Comparison of ENCODE assay signal across 27 cellular contexts in genomic region chr12:53472183-53472582, GRCh38. TPM values are rescaled to one million over a fixed set of nuclear protein-coding genes. Genes with fewer than 3 reads are reported as not detected.
DNase-seq lines count a peak whose midpoint lies in the region; ATAC-seq and TF ChIP-seq lines count a peak whose summit lies in the region.
"Had no signal": no experiment of that assay in that cellular context is flagged by ENCODE, and none has a peak within 500 bp of the region (broad histone marks: within the 10 kb centered on the region; RNA-seq: fewer than 3 reads in every experiment).

No MANE protein-coding gene starts in this region.

- H3K27me3 Mint-ChIP-seq in WTC11 (ENCODE audit: low read depth), result no peaks in the 10 kb centered on the region
- H3K27me3 Mint-ChIP-seq in natural killer cell treated with Interleukin-12 subunit alpha and Interleukin-12 subunit beta and Interleukin-15 and Interleukin-18, amount 100 ng/mL, for 72 hours, result no peaks in the 10 kb centered on the region
- H3K27me3 Mint-ChIP-seq: central memory CD8-positive, alpha-beta T cell; naive B cell had no signal

- ATAC-seq in WTC11 (no peak), HG03442 (IDR thresholded peaks at IDR 0.05; ENCODE audit: unreplicated experiment) (no peak), GM19463 (IDR thresholded peaks at IDR 0.05; ENCODE audit: unreplicated experiment) (no peak)
- no peak for ATAC-seq in natural killer cell treated with Interleukin-12 subunit alpha and Interleukin-12 subunit beta and Interleukin-15 and Interleukin-18, amount 100 ng/mL, for 72 hours
- ATAC-seq: heart right ventricle, left colon had no signal

- CTCF ChIA-PET in A673 (lab: Charles Lee), result no interaction called here
- CTCF ChIA-PET in WTC11 (lab: Charles Lee), result interaction anchor here (0.9 kb wide), 1 partner anchor 9 kb away, joined by 3 read pairs; no protein-coding TSS in a partner anchor

- H3K27ac ChIP-seq in 22Rv1 (peak overlapping the region; percentile 20), A673 (ENCODE audit: low read depth, low read length, poor library complexity, severe bottlenecking) (peak overlapping the region; percentile 14), tibial artery (peak overlapping the region in 1 of 2 donors; percentile 33)
- H3K27ac ChIP-seq: RWPE1, uterus had no signal

- DNase-seq in A673 (ENCODE audit: low spot score), result no peak
- DNase-seq in WTC11 (ENCODE audit: low spot score), result no peak
- no peak for DNase-seq in natural killer cell treated with Interleukin-12 subunit alpha and Interleukin-12 subunit beta and Interleukin-15 and Interleukin-18, amount 100 ng/mL, for 72 hours (ENCODE audit: low spot score)
- DNase-seq in tibial artery, result no peak
- DNase-seq: activated CD4-positive, alpha-beta T cell treated with anti-CD3 and anti-CD28 coated beads for 48 hours; activated CD8-positive, alpha-beta memory T cell treated with anti-CD3 and anti-CD28 coated beads, Interleukin-2, amount 50 U/mL, for 4 hours; activated naive CD4-positive, alpha-beta T cell; AML-193; GF-D8; heart right ventricle; left colon; mesenchymal stem cell; naive B cell; NCI-H187; NCI-H526 treated with DMSO at 0.1 percent for 48 hours; substantia nigra; uterus had no signal

- H3K4me1 ChIP-seq in A673 (ENCODE audit: insufficient read depth, low read length, poor library complexity, severe bottlenecking) (peaks cover 4% of the 10 kb centered on the region), tibial artery (peaks cover 0 to 33% (median 0%) of the 10 kb centered on the region in 4 donors)
- H3K4me1 ChIP-seq: HAP-1 had no signal

- intact Hi-C loops in A673 (cut with micrococcal nuclease; ENCODE audit: unreplicated experiment) (no loop called here), tibial artery (cut with DNase I; ENCODE audit: low total_unique reads) (no loop called here)

- peaks cover 37% of the 10 kb centered on the region for H3K4me1 Mint-ChIP-seq in WTC11
- peaks cover 30 to 55% of the 10 kb centered on the region in 2 donors for H3K4me1 Mint-ChIP-seq in natural killer cell treated with Interleukin-12 subunit alpha and Interleukin-12 subunit beta and Interleukin-15 and Interleukin-18, amount 100 ng/mL, for 72 hours (ENCODE audit: low read depth in 2 of 2)

- BruUV-seq in A673 (replicated peaks; lab: Mats Ljungman, UMichigan), result no TSS peak

- POLR2A ChIA-PET in A673 (lab: Charles Lee; ENCODE audit: low non-redundant PET) (interaction anchor here (0.6 kb wide), 1 partner anchor 31 kb away, joined by 5 read pairs; no protein-coding TSS in a partner anchor), WTC11 (lab: Charles Lee) (interaction anchor here (0.6 kb wide), 2 partner anchors 15 to 16 kb away, joined by 3 read pairs; no protein-coding TSS in a partner anchor)

- H3K9me3 ChIP-seq in A673 (ENCODE audit: low read depth, low read length, poor library complexity, severe bottlenecking), result no peaks in the 10 kb centered on the region
- no peaks in the 10 kb centered on the region for H3K9me3 ChIP-seq in tibial artery
- H3K9me3 ChIP-seq: HAP-1, heart right ventricle, uterus had no signal

- peaks cover 94% of the 10 kb centered on the region for H3K36me3 Mint-ChIP-seq in WTC11
- peaks cover 64% of the 10 kb centered on the region for H3K36me3 Mint-ChIP-seq in natural killer cell treated with Interleukin-12 subunit alpha and Interleukin-12 subunit beta and Interleukin-15 and Interleukin-18, amount 100 ng/mL, for 72 hours

- H3K4me3 ChIP-seq in A673 (ENCODE audit: low read depth, low read length, poor library complexity, severe bottlenecking), result no peak overlapping the region
- H3K4me3 ChIP-seq in tibial artery, result no peak overlapping the region
- H3K4me3 ChIP-seq: HAP-1, heart right ventricle, uterus had no signal

- no peaks in the 10 kb centered on the region for H3K9me3 Mint-ChIP-seq in WTC11
- no peaks in the 10 kb centered on the region for H3K9me3 Mint-ChIP-seq in natural killer cell treated with Interleukin-12 subunit alpha and Interleukin-12 subunit beta and Interleukin-15 and Interleukin-18, amount 100 ng/mL, for 72 hours
- H3K9me3 Mint-ChIP-seq: central memory CD8-positive, alpha-beta T cell; naive B cell had no signal

- TF ChIP-seq CTCF in 22Rv1 (IDR thresholded peaks at IDR 0.05) (no peak), A673 (conservative IDR thresholded peaks at IDR 0.05; ENCODE audit: low read depth, low read length) (no peak), WTC11 (IDR thresholded peaks at IDR 0.05) (no peak), tibial artery (IDR thresholded peaks at IDR 0.05) (no peak)

- H3K4me3 Mint-ChIP-seq in WTC11, result no peak overlapping the region
- no peak overlapping the region for H3K4me3 Mint-ChIP-seq in natural killer cell treated with Interleukin-12 subunit alpha and Interleukin-12 subunit beta and Interleukin-15 and Interleukin-18, amount 100 ng/mL, for 72 hours
- H3K4me3 Mint-ChIP-seq: central memory CD8-positive, alpha-beta T cell; naive B cell had no signal

- H3K36me3 ChIP-seq in A673 (ENCODE audit: insufficient read depth, low read length, poor library complexity, severe bottlenecking) (peaks cover 98% of the 10 kb centered on the region), tibial artery (peaks cover 95 to 100% (median 97%) of the 10 kb centered on the region in 3 donors)
- H3K36me3 ChIP-seq: uterus had no signal

- H3K27ac Mint-ChIP-seq in WTC11, result peak overlapping the region; percentile 52
- peak overlapping the region; percentile 18 to 60 for H3K27ac Mint-ChIP-seq in natural killer cell treated with Interleukin-12 subunit alpha and Interleukin-12 subunit beta and Interleukin-15 and Interleukin-18, amount 100 ng/mL, for 72 hours

- H3K27me3 ChIP-seq in A673 (replicated peaks; ENCODE audit: insufficient read depth, low read depth, low read length, poor library complexity) (no peaks in the 10 kb centered on the region), tibial artery (no peaks in the 10 kb centered on the region)
- H3K27me3 ChIP-seq: heart right ventricle, uterus had no signal

TF ChIP-seq in WTC11, 78 proteins besides CTCF, POLR2A, EP300 and RAD21:
- TF ChIP-seq ATF6 (CRISPR knock-in tag; IDR thresholded peaks at IDR 0.05), result no peak
- 0 out of 2 replicates have a peak, but pooled peaks have one; percentile 41 for TF ChIP-seq ZNF425 (CRISPR knock-in tag; conservative IDR thresholded peaks at IDR 0.05)

RNA-seq across cellular contexts. Expression of gene PCBP2, which starts 20.3 kb away (rescaled TPM):
- total RNA-seq in A673 (2021), result 1,194 and 1,215 TPM in 2 replicates
- total RNA-seq in WTC11 (2021), result 981 to 1,004 TPM (median 984 TPM) in 3 replicates
- total RNA-seq in natural killer cell treated with Interleukin-12 subunit alpha and Interleukin-12 subunit beta and Interleukin-15 and Interleukin-18, amount 100 ng/mL, for 72 hours, result 100 to 1,000 TPM; 641 to 747 TPM

RNA-seq across cellular contexts. Expression of gene MAP3K12, which starts 27.1 kb away (rescaled TPM):
- 11.6 and 15.9 TPM in 2 replicates for total RNA-seq in A673 (2021)
- total RNA-seq in WTC11 (2021), result 23.6 to 27.9 TPM (median 25.1 TPM) in 3 replicates
- 10 to 100 TPM; 13.1 to 13.3 TPM for total RNA-seq in natural killer cell treated with Interleukin-12 subunit alpha and Interleukin-12 subunit beta and Interleukin-15 and Interleukin-18, amount 100 ng/mL, for 72 hours

RNA-seq across cellular contexts. Expression of gene TARBP2, which starts 28.9 kb away (rescaled TPM):
- total RNA-seq in A673 (2021) (62.4 and 70.9 TPM in 2 replicates), WTC11 (2021) (69.0 to 74.0 TPM (median 69.1 TPM) in 3 replicates)
- total RNA-seq in natural killer cell treated with Interleukin-12 subunit alpha and Interleukin-12 subunit beta and Interleukin-15 and Interleukin-18, amount 100 ng/mL, for 72 hours, result 10 to 100 TPM; 33.8 to 56.7 TPM

RNA-seq across cellular contexts. Expression of gene PRR13, which starts 30.6 kb away (rescaled TPM):
- total RNA-seq in A673 (2021), result 155 and 180 TPM in 2 replicates
- 150 to 187 TPM (median 155 TPM) in 3 replicates for total RNA-seq in WTC11 (2021)
- 100 to 1,000 TPM; 206 to 353 TPM for total RNA-seq in natural killer cell treated with Interleukin-12 subunit alpha and Interleukin-12 subunit beta and Interleukin-15 and Interleukin-18, amount 100 ng/mL, for 72 hours

RNA-seq across cellular contexts. Expression of gene NPFF, which starts 35.1 kb away (rescaled TPM):
- total RNA-seq in A673 (2021) (not detected in 2 replicates), WTC11 (2021) (0.57 to 0.80 TPM (median 0.59 TPM) in 3 replicates)
- 1 to 10 TPM in 1 of 2 donors, not detected in 1; 1.9 TPM for total RNA-seq in natural killer cell treated with Interleukin-12 subunit alpha and Interleukin-12 subunit beta and Interleukin-15 and Interleukin-18, amount 100 ng/mL, for 72 hours
- total RNA-seq: astrocyte, epithelial cell of proximal tubule, fibroblast of villous mesenchyme, heart right ventricle, HT1080, left colon, uterus had no signal
